In the genomic region with DNA sequence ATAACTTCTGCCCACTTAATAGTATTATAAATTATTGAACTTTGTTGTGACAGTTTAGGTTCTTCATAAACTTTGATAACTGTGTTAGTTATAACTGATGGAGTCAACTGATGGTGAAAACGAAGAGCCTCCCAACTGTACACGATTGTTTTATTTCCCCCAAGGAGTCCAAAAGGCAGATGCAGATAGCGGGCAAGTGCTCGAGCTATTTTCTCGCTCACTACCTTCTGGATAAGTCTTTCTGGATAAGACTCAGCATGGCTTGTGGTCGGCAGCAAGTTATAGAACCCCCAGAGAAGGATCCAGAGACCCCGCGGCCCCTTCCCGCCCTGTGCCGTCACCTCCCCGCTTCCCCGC, we compare ENCODE assay signal across 8 cellular contexts. TPM values are rescaled to one million over a fixed set of nuclear protein-coding genes. Genes with fewer than 3 reads are reported as not detected.
DNase-seq lines count a peak whose midpoint lies in the region; ATAC-seq, FAIRE-seq and TF ChIP-seq lines count a peak whose summit lies in the region.

No MANE protein-coding gene starts in this region.

- peak overlapping the region; percentile 92 for H3K4me3 Mint-ChIP-seq in activated T-helper 1 cell treated with anti-CD3 and anti-CD28 coated beads, Interleukin-12 subunit alpha, Interleukin-12 subunit beta, Interleukin-2, Interleukin-4 antibody, amounts not matched to agents 30 ng/mL and 10 ng/mL and 1 ng/mL, durations not matched to agents 14 hours and 24 hours and 36 hours

- intact Hi-C loops in activated T-helper 1 cell treated with anti-CD3 and anti-CD28 coated beads, Interleukin-12 subunit alpha, Interleukin-12 subunit beta, Interleukin-2, Interleukin-4 antibody, amounts not matched to agents 30 ng/mL and 10 ng/mL and 1 ng/mL, durations not matched to agents 14 hours and 24 hours and 36 hours (cut with micrococcal nuclease) = loop anchor here (1.0 to 10.0 kb wide), 4 partner anchors 15 to 1055 kb away; partner anchors contain the start of genes MRPL19, POLE4 and SEMA4F

- H3K27ac ChIP-seq in iPS-20b (ENCODE audit: low read length) = peak overlapping the region; percentile 70

- H3K27ac Mint-ChIP-seq in activated T-helper 1 cell treated with anti-CD3 and anti-CD28 coated beads, Interleukin-12 subunit alpha, Interleukin-12 subunit beta, Interleukin-2, Interleukin-4 antibody, amounts not matched to agents 30 ng/mL and 10 ng/mL and 1 ng/mL, durations not matched to agents 14 hours and 24 hours and 36 hours = peak overlapping the region; percentile 96

- H3K27me3 ChIP-seq in iPS-20b (ENCODE audit: insufficient read depth, low read length) = no peaks in the 10 kb centered on the region

- peaks cover 4% of the 10 kb centered on the region; the same call in 1 of the 2 replicates for H3K4me1 ChIP-seq in iPS-20b (ENCODE audit: insufficient read depth, low read length)

- H3K36me3 Mint-ChIP-seq in activated T-helper 1 cell treated with anti-CD3 and anti-CD28 coated beads, Interleukin-12 subunit alpha, Interleukin-12 subunit beta, Interleukin-2, Interleukin-4 antibody, amounts not matched to agents 30 ng/mL and 10 ng/mL and 1 ng/mL, durations not matched to agents 14 hours and 24 hours and 36 hours (ENCODE audit: low read depth) = peaks cover 10% of the 10 kb centered on the region

- ATAC-seq in HG03060 (IDR thresholded peaks at IDR 0.05; ENCODE audit: low read depth, unreplicated experiment) = peak; percentile 11
- ATAC-seq in GM18861 (IDR thresholded peaks at IDR 0.05; ENCODE audit: unreplicated experiment) = no peak

- H3K9me3 Mint-ChIP-seq in activated T-helper 1 cell treated with anti-CD3 and anti-CD28 coated beads, Interleukin-12 subunit alpha, Interleukin-12 subunit beta, Interleukin-2, Interleukin-4 antibody, amounts not matched to agents 30 ng/mL and 10 ng/mL and 1 ng/mL, durations not matched to agents 14 hours and 24 hours and 36 hours = no peaks in the 10 kb centered on the region

- peaks cover 11% of the 10 kb centered on the region for H3K36me3 ChIP-seq in iPS-20b (ENCODE audit: insufficient read depth, low read depth, low read length)

- H3K27me3 Mint-ChIP-seq in activated T-helper 1 cell treated with anti-CD3 and anti-CD28 coated beads, Interleukin-12 subunit alpha, Interleukin-12 subunit beta, Interleukin-2, Interleukin-4 antibody, amounts not matched to agents 30 ng/mL and 10 ng/mL and 1 ng/mL, durations not matched to agents 14 hours and 24 hours and 36 hours (ENCODE audit: insufficient read depth) = peaks cover 2% of the 10 kb centered on the region

- no peaks in the 10 kb centered on the region for H3K9me3 ChIP-seq in iPS-20b (ENCODE audit: insufficient read depth, low read depth, low read length)

- FAIRE-seq in GM12892 (lab: Jason Lieb, UNC) = no peak

- TF ChIP-seq POLR2A in GM12892 (IDR thresholded peaks at IDR 0.05; ENCODE audit: low read depth, low read length) = no peak

- peak overlapping the region; percentile 84 for H3K9ac ChIP-seq in iPS-20b (ENCODE audit: low read depth, low read length)

- peak overlapping the region; percentile 83 for H3K4me3 ChIP-seq in iPS-20b (ENCODE audit: low read length)

- DNase-seq in DMS79 treated with DMSO at 0.1 percent for 48 hours (lab: John Stamatoyannopoulos, UW) (peak; percentile 65), DMS79 (lab: John Stamatoyannopoulos, UW) (no peak), superior temporal gyrus (ENCODE audit: extremely low spot score) (peak; percentile 57), GM12892 (ENCODE audit: insufficient read length) (no peak)
- DNase-seq in activated T-helper 1 cell treated with anti-CD3 and anti-CD28 coated beads, Interleukin-12 subunit alpha, Interleukin-12 subunit beta, Interleukin-2, Interleukin-4 antibody, amounts not matched to agents 30 ng/mL and 10 ng/mL and 1 ng/mL, durations not matched to agents 14 hours and 24 hours and 36 hours (ENCODE audit: low spot score) = no peak

- H3K4me1 Mint-ChIP-seq in activated T-helper 1 cell treated with anti-CD3 and anti-CD28 coated beads, Interleukin-12 subunit alpha, Interleukin-12 subunit beta, Interleukin-2, Interleukin-4 antibody, amounts not matched to agents 30 ng/mL and 10 ng/mL and 1 ng/mL, durations not matched to agents 14 hours and 24 hours and 36 hours (ENCODE audit: low read depth) = peaks cover 42% of the 10 kb centered on the region

RNA-seq across cellular contexts. Expression of gene GCFC2, which starts 0.5 kb away (rescaled TPM):
- total RNA-seq in activated T-helper 1 cell treated with anti-CD3 and anti-CD28 coated beads, Interleukin-12 subunit alpha, Interleukin-12 subunit beta, Interleukin-2, Interleukin-4 antibody, amounts not matched to agents 30 ng/mL and 10 ng/mL and 1 ng/mL, durations not matched to agents 14 hours and 24 hours and 36 hours = 37.5 and 39.9 TPM in 2 replicates
- 27.0 TPM for polyA plus RNA-seq in GM12892 (2012; ENCODE audit: missing spikeins)

Comparison
In these comparisons a context has a peak if more than half of its experiments do, and no peak if none do; other contexts are left out.
1. DNase-seq: peak in DMS79 treated with DMSO at 0.1 percent for 48 hours (single experiment) and superior temporal gyrus (single experiment); none in DMS79 (single experiment), activated T-helper 1 cell treated with anti-CD3 and anti-CD28 coated beads, Interleukin-12 subunit alpha, Interleukin-12 subunit beta, Interleukin-2, Interleukin-4 antibody, amounts not matched to agents 30 ng/mL and 10 ng/mL and 1 ng/mL, durations not matched to agents 14 hours and 24 hours and 36 hours (single experiment) and GM12892 (single experiment).